9 cellular contexts compared by ENCODE assay signal in genomic region chr7:129613016-129613337, GRCh38. TPM values are rescaled to one million over a fixed set of nuclear protein-coding genes. Genes with fewer than 3 reads are reported as not detected.
DNase-seq lines count a peak whose midpoint lies in the region; ATAC-seq and TF ChIP-seq lines count a peak whose summit lies in the region.
"Had no signal": no experiment of that assay in that cellular context is flagged by ENCODE, and none has a peak within 500 bp of the region (broad histone marks: within the 10 kb centered on the region; RNA-seq: fewer than 3 reads in every experiment).

No MANE protein-coding gene starts in this region.

- no peak for DNase-seq in activated CD8-positive, alpha-beta memory T cell treated with anti-CD3 and anti-CD28 coated beads, Interleukin-2, amount 10 ng/mL, durations not matched to agents 7 days and 5 days
- no peak for DNase-seq in activated CD8-positive, alpha-beta memory T cell treated with anti-CD3 and anti-CD28 coated beads, Interleukin-2, amount 50 U/mL, for 4 hours
- DNase-seq in activated naive CD8-positive, alpha-beta T cell treated with anti-CD3 and anti-CD28 coated beads, Interleukin-2, amount 50 U/mL, for 24 hours: no peak
- DNase-seq in kidney epithelial cell (ENCODE audit: low read depth) (no peak), thoracic aorta (ENCODE audit: low spot score) (no peak), medulla oblongata (ENCODE audit: extremely low spot score) (no peak)
- DNase-seq: T1000 had no signal

- no peaks in the 10 kb centered on the region for H3K36me3 ChIP-seq in kidney epithelial cell (ENCODE audit: control insufficient read depth, insufficient read depth, low read length)
- no peaks in the 10 kb centered on the region for H3K36me3 ChIP-seq in thoracic aorta

- H3K27ac Mint-ChIP-seq in activated CD8-positive, alpha-beta memory T cell treated with anti-CD3 and anti-CD28 coated beads, Interleukin-2, amount 10 ng/mL, durations not matched to agents 7 days and 5 days: peak overlapping the region; percentile 92
- H3K27ac Mint-ChIP-seq in activated naive CD8-positive, alpha-beta T cell treated with anti-CD3 and anti-CD28 coated beads, Interleukin-2, amount 50 U/mL, for 24 hours: peak overlapping the region; percentile 95

- no peak for ATAC-seq in activated CD8-positive, alpha-beta memory T cell treated with anti-CD3 and anti-CD28 coated beads, Interleukin-2, amount 10 ng/mL, durations not matched to agents 7 days and 5 days
- ATAC-seq in activated naive CD8-positive, alpha-beta T cell treated with anti-CD3 and anti-CD28 coated beads, Interleukin-2, amount 50 U/mL, for 24 hours: no peak
- ATAC-seq in thoracic aorta (ENCODE audit: insufficient number of reproducible peaks, low FRiP score, low read depth) (no peak), HG03565 (IDR thresholded peaks at IDR 0.05; ENCODE audit: unreplicated experiment) (no peak), esophagus mucosa (no peak)

- TF ChIP-seq CTCF in kidney epithelial cell (IDR thresholded peaks at IDR 0.05; ENCODE audit: insufficient read depth, low read length, poor library complexity, severe bottlenecking): no peak
- no peak for TF ChIP-seq CTCF in thoracic aorta (IDR thresholded peaks at IDR 0.05)

- no peaks in the 10 kb centered on the region for H3K9me3 ChIP-seq in thoracic aorta

- peak overlapping the region; percentile 94 for H3K4me3 Mint-ChIP-seq in activated CD8-positive, alpha-beta memory T cell treated with anti-CD3 and anti-CD28 coated beads, Interleukin-2, amount 10 ng/mL, durations not matched to agents 7 days and 5 days
- H3K4me3 Mint-ChIP-seq in activated naive CD8-positive, alpha-beta T cell treated with anti-CD3 and anti-CD28 coated beads, Interleukin-2, amount 50 U/mL, for 24 hours: peak overlapping the region; percentile 96

- H3K4me3 ChIP-seq in kidney epithelial cell (ENCODE audit: low read depth, low read length) (peak overlapping the region; percentile 92), thoracic aorta (peak overlapping the region; percentile 83)

- H3K27me3 ChIP-seq in kidney epithelial cell (ENCODE audit: control insufficient read depth, insufficient read depth, low read length) (no peaks in the 10 kb centered on the region), thoracic aorta (replicated peaks; ENCODE audit: insufficient read depth) (no peaks in the 10 kb centered on the region)

- peaks cover 17 to 44% of the 10 kb centered on the region in 2 donors for H3K4me1 ChIP-seq in thoracic aorta (ENCODE audit: control insufficient read depth in 1 of 2, low read depth in 2 of 2)

- CTCF ChIA-PET in activated CD8-positive, alpha-beta memory T cell treated with anti-CD3 and anti-CD28 coated beads, Interleukin-2, amount 10 ng/mL, durations not matched to agents 7 days and 5 days (lab: Charles Lee): interaction anchor here (0.7 to 2.2 kb wide), 22 partner anchors 9 to 397 kb away, joined by 3 to 21 read pairs (median 4); no protein-coding TSS in a partner anchor

- peaks cover 20% of the 10 kb centered on the region for H3K36me3 Mint-ChIP-seq in activated CD8-positive, alpha-beta memory T cell treated with anti-CD3 and anti-CD28 coated beads, Interleukin-2, amount 10 ng/mL, durations not matched to agents 7 days and 5 days
- peaks cover 23% of the 10 kb centered on the region for H3K36me3 Mint-ChIP-seq in activated naive CD8-positive, alpha-beta T cell treated with anti-CD3 and anti-CD28 coated beads, Interleukin-2, amount 50 U/mL, for 24 hours (ENCODE audit: low read depth)

- peaks cover 55% of the 10 kb centered on the region for H3K4me1 Mint-ChIP-seq in activated CD8-positive, alpha-beta memory T cell treated with anti-CD3 and anti-CD28 coated beads, Interleukin-2, amount 10 ng/mL, durations not matched to agents 7 days and 5 days
- H3K4me1 Mint-ChIP-seq in activated naive CD8-positive, alpha-beta T cell treated with anti-CD3 and anti-CD28 coated beads, Interleukin-2, amount 50 U/mL, for 24 hours: peaks cover 73% of the 10 kb centered on the region

- H3K9me3 Mint-ChIP-seq in activated CD8-positive, alpha-beta memory T cell treated with anti-CD3 and anti-CD28 coated beads, Interleukin-2, amount 10 ng/mL, durations not matched to agents 7 days and 5 days (ENCODE audit: low read depth): no peaks in the 10 kb centered on the region
- H3K9me3 Mint-ChIP-seq in activated naive CD8-positive, alpha-beta T cell treated with anti-CD3 and anti-CD28 coated beads, Interleukin-2, amount 50 U/mL, for 24 hours: no peaks in the 10 kb centered on the region

- peak overlapping the region in 1 of 2 donors; percentile 84 for H3K27ac ChIP-seq in thoracic aorta

- no peaks in the 10 kb centered on the region for H3K27me3 Mint-ChIP-seq in activated CD8-positive, alpha-beta memory T cell treated with anti-CD3 and anti-CD28 coated beads, Interleukin-2, amount 10 ng/mL, durations not matched to agents 7 days and 5 days
- H3K27me3 Mint-ChIP-seq in activated naive CD8-positive, alpha-beta T cell treated with anti-CD3 and anti-CD28 coated beads, Interleukin-2, amount 50 U/mL, for 24 hours: no peaks in the 10 kb centered on the region

RNA-seq across cellular contexts. Expression of gene NRF1, which starts 1.5 kb away (rescaled TPM):
- total RNA-seq in activated CD8-positive, alpha-beta memory T cell treated with anti-CD3 and anti-CD28 coated beads, Interleukin-2, amount 10 ng/mL, durations not matched to agents 7 days and 5 days: 10 to 100 TPM; 26.4 to 29.5 TPM
- total RNA-seq in kidney epithelial cell (7.1 and 9.3 TPM in 2 replicates), thoracic aorta (10 to 100 TPM; 19.2 to 37.6 TPM), esophagus mucosa (9.1 TPM)
